Comparison of ENCODE assay signal across 15 cellular contexts in the genomic region with DNA sequence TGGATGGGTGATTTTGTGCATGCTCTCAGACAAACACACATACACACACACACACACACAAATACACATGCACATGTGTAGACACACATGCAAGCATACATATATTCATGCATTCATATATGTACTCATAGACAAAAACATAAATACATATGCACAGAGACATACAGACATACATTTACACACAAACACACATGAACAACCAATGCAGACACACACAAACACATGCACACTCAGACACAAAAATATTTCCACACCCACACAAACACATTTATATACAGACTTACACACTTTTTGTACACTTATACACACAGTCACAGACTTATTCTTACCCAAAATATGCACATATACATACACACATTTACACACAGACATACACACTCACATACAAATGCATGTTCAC.
"Had no signal": no experiment of that assay in that cellular context is flagged by ENCODE, and none has a peak within 500 bp of the region (broad histone marks: within the 10 kb centered on the region; RNA-seq: fewer than 3 reads in every experiment).

No MANE protein-coding gene starts in this region.

- H3K27ac ChIP-seq: WERI-Rb-1 had no signal

- DNase-seq: activated CD4-positive, alpha-beta T cell treated with anti-CD3 and anti-CD28 coated beads for 36 hours; activated CD8-positive, alpha-beta memory T cell treated with anti-CD3 and anti-CD28 coated beads, Interleukin-2, amount 50 U/mL, for 4 hours; activated CD8-positive, alpha-beta T cell treated with anti-CD3 and anti-CD28 coated beads for 36 hours; activated gamma-delta T cell treated with Interleukin-2 at 50 U/mL for 16 hours; activated naive CD4-positive, alpha-beta T cell treated with anti-CD3 and anti-CD28 coated beads, Interleukin-2, amount 10 ng/mL, durations not matched to agents 7 days and 5 days; activated naive CD8-positive, alpha-beta T cell treated with anti-CD3 and anti-CD28 coated beads for 36 hours; activated T-cell treated with anti-CD3 and anti-CD28 coated beads, Interleukin-2, amount 50 U/mL, for 72 hours; aorta; MM.1S; NCI-H146; NCI-H187 treated with DMSO at 0.1 percent for 48 hours; NCI-H524 treated with DMSO at 0.1 percent for 48 hours; SIG-M5; T-helper 1 cell; WERI-Rb-1 had no signal

- ATAC-seq: activated CD4-positive, alpha-beta T cell treated with anti-CD3 and anti-CD28 coated beads for 36 hours; activated CD8-positive, alpha-beta T cell treated with anti-CD3 and anti-CD28 coated beads for 36 hours; activated T-cell treated with anti-CD3 and anti-CD28 coated beads, Interleukin-2, amount 50 U/mL, for 72 hours had no signal

- H3K36me3 ChIP-seq: WERI-Rb-1 had no signal
